In genomic region chr15:38758001-38758400, GRCh38 we compare ENCODE assay signal across 12 cellular contexts.
A peak's percentile ranks its signal among the peaks of the same experiment; 100 is the strongest.
DNase-seq lines count a peak whose midpoint lies in the region; TF ChIP-seq lines count a peak whose summit lies in the region.
"Had no signal": no experiment of that assay in that cellular context is flagged by ENCODE, and none has a peak within 500 bp of the region (broad histone marks: within the 10 kb centered on the region; RNA-seq: fewer than 3 reads in every experiment).

No MANE protein-coding gene starts in this region.

- no peaks in the 10 kb centered on the region for H3K9me3 Mint-ChIP-seq in mesothelial cell of epicardium
- H3K9me3 Mint-ChIP-seq in progenitor cell of endocrine pancreas (ENCODE audit: low read depth) = no peaks in the 10 kb centered on the region
- H3K9me3 Mint-ChIP-seq: type B pancreatic cell had no signal

- TF ChIP-seq CTCF in AG09319 (IDR thresholded peaks at IDR 0.05; ENCODE audit: low read depth, low read length) (no peak), mesothelial cell of epicardium (IDR thresholded peaks at IDR 0.05; ENCODE audit: unreplicated experiment) (no peak), progenitor cell of endocrine pancreas (IDR thresholded peaks at IDR 0.05; ENCODE audit: unreplicated experiment) (no peak), GM13976 (IDR thresholded peaks at IDR 0.05; ENCODE audit: borderline replicate concordance, control extremely low read depth, extremely low read depth, insufficient read depth, missing control alignments) (no peak)

- H3K27me3 Mint-ChIP-seq in mesothelial cell of epicardium (ENCODE audit: low read depth) = peaks cover 7% of the 10 kb centered on the region
- H3K27me3 Mint-ChIP-seq in progenitor cell of endocrine pancreas = no peaks in the 10 kb centered on the region

- peak overlapping the region; percentile 23 for H3K27ac Mint-ChIP-seq in mesothelial cell of epicardium
- H3K27ac Mint-ChIP-seq in progenitor cell of endocrine pancreas = no peak overlapping the region
- H3K27ac Mint-ChIP-seq: CD8-positive, alpha-beta memory T cell; type B pancreatic cell had no signal

- in situ Hi-C loops in GM13976 (cut with MboI; ENCODE audit: low sequenced_read_pairs, unreplicated experiment) = no loop called here

- peak; percentile 35 for DNase-seq in AG09319 (ENCODE audit: extremely low read depth, low read depth)
- DNase-seq in HS-5 (ENCODE audit: low read depth) = peak; percentile 29
- DNase-seq in astrocyte of the hippocampus (ENCODE audit: low read depth, low spot score) = peak; percentile 63
- DNase-seq in mesothelial cell of epicardium (ENCODE audit: low spot score in 2 of 2, unreplicated experiment in 2 of 2) = no peak
- no peak for DNase-seq in progenitor cell of endocrine pancreas (ENCODE audit: low spot score, unreplicated experiment)
- DNase-seq in GM13976 (ENCODE audit: low spot score) = no peak
- DNase-seq in pons (ENCODE audit: low spot score) = no peak
- no peak for DNase-seq in NCI-H82 (lab: John Stamatoyannopoulos, UW)
- DNase-seq: CD8-positive, alpha-beta memory T cell; mammary epithelial cell; MV-4-11 had no signal

- H3K4me3 Mint-ChIP-seq in mesothelial cell of epicardium (no peak overlapping the region), progenitor cell of endocrine pancreas (ENCODE audit: low read depth) (no peak overlapping the region)
- H3K4me3 Mint-ChIP-seq: type B pancreatic cell had no signal

- H3K36me3 Mint-ChIP-seq in mesothelial cell of epicardium = no peaks in the 10 kb centered on the region
- no peaks in the 10 kb centered on the region for H3K36me3 Mint-ChIP-seq in progenitor cell of endocrine pancreas (ENCODE audit: insufficient read depth)
- H3K36me3 Mint-ChIP-seq: type B pancreatic cell had no signal

- H3K4me1 Mint-ChIP-seq in mesothelial cell of epicardium (peaks cover 24% of the 10 kb centered on the region), progenitor cell of endocrine pancreas (ENCODE audit: low read depth) (peaks cover 6% of the 10 kb centered on the region)
- H3K4me1 Mint-ChIP-seq: CD8-positive, alpha-beta memory T cell had no signal

Comparison
In these comparisons a context has a peak if more than half of its experiments do, and no peak if none do; other contexts are left out.
1. DNase-seq: peak in AG09319 (single experiment), HS-5 (single experiment) and astrocyte of the hippocampus (single experiment); none in mesothelial cell of epicardium (0 of 2), progenitor cell of endocrine pancreas (single experiment), GM13976 (single experiment), pons (single experiment) and NCI-H82 (single experiment).